Comparison of ENCODE assay signal across 15 cellular contexts in the genomic region with DNA sequence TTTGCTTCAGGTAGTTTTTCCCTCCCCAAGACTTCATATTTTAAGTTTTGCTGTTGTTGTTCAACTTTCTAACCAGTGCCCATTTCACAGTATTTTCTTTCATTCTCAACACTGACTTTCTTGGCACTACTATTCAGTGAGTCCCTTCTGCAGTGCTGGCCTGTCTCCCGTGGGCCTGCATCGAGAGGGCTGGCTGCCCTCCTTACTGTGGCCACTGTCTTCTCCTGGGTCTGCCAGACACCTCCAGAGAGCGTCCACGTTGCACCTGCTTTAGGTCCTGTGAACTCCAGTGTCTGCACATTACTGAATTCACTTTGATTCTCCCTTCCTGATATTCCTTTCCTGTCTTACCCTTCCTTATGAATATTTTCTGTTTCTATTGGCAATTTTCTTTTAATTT.
"Had no signal": no experiment of that assay in that cellular context is flagged by ENCODE, and none has a peak within 500 bp of the region (broad histone marks: within the 10 kb centered on the region; RNA-seq: fewer than 3 reads in every experiment).

No MANE protein-coding gene starts in this region.

- H3K9me3 ChIP-seq: mucosa of descending colon had no signal

- H3K9me3 Mint-ChIP-seq: activated naive CD8-positive, alpha-beta T cell treated with anti-CD3 and anti-CD28 coated beads, Interleukin-2, amount 50 U/mL, for 24 hours; nephron had no signal

- H3K4me1 Mint-ChIP-seq: stimulated activated memory B cell treated with anti-CD40 and anti-IgM and Interleukin-4, amounts not matched to agents 10 μg/mL and 1 μg/mL and 100 μg/mL, for 72 hours had no signal

- H3K27me3 Mint-ChIP-seq: stimulated activated memory B cell treated with anti-CD40 and anti-IgM and Interleukin-4, amounts not matched to agents 10 μg/mL and 1 μg/mL and 100 μg/mL, for 72 hours had no signal

- DNase-seq: activated naive CD4-positive, alpha-beta T cell treated with Interleukin-2 at 50 U/mL for 16 hours; activated naive CD8-positive, alpha-beta T cell treated with anti-CD3 and anti-CD28 coated beads, Interleukin-2, amount 50 U/mL, for 24 hours; activated T-cell treated with anti-CD3 and anti-CD28 coated beads, Interleukin-2, amount 50 U/mL, for 48 hours; caudate nucleus; cortex of kidney; effector CD8-positive, alpha-beta T cell; glutamatergic neuron; mucosa of descending colon; small intestine; stimulated activated CD4-positive, alpha-beta T cell treated with anti-CD3 and anti-CD28 coated beads, Interleukin-1b, Interleukin-23, amount 100 ng/mL, for 48 hours; substantia nigra had no signal

- H3K36me3 Mint-ChIP-seq: stimulated activated memory B cell treated with anti-CD40 and anti-IgM and Interleukin-4, amounts not matched to agents 10 μg/mL and 1 μg/mL and 100 μg/mL, for 72 hours had no signal

- H3K27ac Mint-ChIP-seq: activated naive CD8-positive, alpha-beta T cell treated with anti-CD3 and anti-CD28 coated beads, Interleukin-2, amount 50 U/mL, for 24 hours; nephron; stimulated activated memory B cell treated with anti-CD40 and anti-IgM and Interleukin-4, amounts not matched to agents 10 μg/mL and 1 μg/mL and 100 μg/mL, for 72 hours had no signal

- H3K4me3 ChIP-seq: mucosa of descending colon had no signal

- ATAC-seq: activated CD4-positive, CD25-positive, alpha-beta regulatory T cell treated with anti-CD3 and anti-CD28 coated beads, Interleukin-2, amount 50 U/mL, for 24 hours; activated naive CD8-positive, alpha-beta T cell treated with anti-CD3 and anti-CD28 coated beads, Interleukin-2, amount 50 U/mL, for 24 hours; left lobe of liver; mucosa of descending colon; stimulated activated memory B cell treated with anti-CD40 and anti-IgM and Interleukin-4, amounts not matched to agents 10 μg/mL and 1 μg/mL and 100 μg/mL, for 72 hours had no signal

- H3K4me3 Mint-ChIP-seq: activated naive CD8-positive, alpha-beta T cell treated with anti-CD3 and anti-CD28 coated beads, Interleukin-2, amount 50 U/mL, for 24 hours; nephron; stimulated activated memory B cell treated with anti-CD40 and anti-IgM and Interleukin-4, amounts not matched to agents 10 μg/mL and 1 μg/mL and 100 μg/mL, for 72 hours had no signal
